Comparison of ENCODE assay signal across 11 cellular contexts in genomic region chr11:61545341-61545740, GRCh38. TPM values are rescaled to one million over a fixed set of nuclear protein-coding genes. Genes with fewer than 3 reads are reported as not detected.
A peak's percentile ranks its signal among the peaks of the same experiment; 100 is the strongest.
DNase-seq lines count a peak whose midpoint lies in the region; ATAC-seq and TF ChIP-seq lines count a peak whose summit lies in the region.
"Had no signal": no experiment of that assay in that cellular context is flagged by ENCODE, and none has a peak within 500 bp of the region (broad histone marks: within the 10 kb centered on the region; RNA-seq: fewer than 3 reads in every experiment).

No MANE protein-coding gene starts in this region.

- no peak overlapping the region for H4K8ac ChIP-seq in neuronal stem cell (ENCODE audit: low read depth, low read length)

- H3K36me3 Mint-ChIP-seq in natural killer cell = no peaks in the 10 kb centered on the region
- H3K36me3 Mint-ChIP-seq in activated T-cell treated with anti-CD3 and anti-CD28 coated beads, Interleukin-2, amount 50 U/mL, for 24 hours (ENCODE audit: low read depth) = no peaks in the 10 kb centered on the region

- H3K4me1 Mint-ChIP-seq in natural killer cell = peaks cover 0 to 5% of the 10 kb centered on the region in 2 donors
- H3K4me1 Mint-ChIP-seq in activated T-cell treated with anti-CD3 and anti-CD28 coated beads, Interleukin-2, amount 50 U/mL, for 24 hours (ENCODE audit: low read depth) = no peaks in the 10 kb centered on the region

- H3K4me3 ChIP-seq in GM12864 (ENCODE audit: low read depth, low read length) (no peak overlapping the region), Karpas-422 (ENCODE audit: low read length) (no peak overlapping the region), choroid plexus epithelial cell (ENCODE audit: low read depth, low read length) (no peak overlapping the region), neuronal stem cell (ENCODE audit: low read length in 2 of 2) (no peak overlapping the region)
- H3K4me3 ChIP-seq: spleen had no signal

- WGBS in neuronal stem cell (ENCODE audit: extremely low coverage in 2 of 2, insufficient read length in 2 of 2, insufficient replicate concordance in 1 of 2), 2 donors = no CpG with 5 or more reads among the region's 7 CpGs

- no peaks in the 10 kb centered on the region for H3K9me2 ChIP-seq in Karpas-422 (replicated peaks; ENCODE audit: insufficient read depth, low read length)

- no peaks in the 10 kb centered on the region for H3K79me2 ChIP-seq in Karpas-422 (ENCODE audit: low read length)

- peaks cover 7 to 19% of the 10 kb centered on the region in 2 donors for H3K27me3 Mint-ChIP-seq in natural killer cell (ENCODE audit: low read depth in 2 of 2)
- peaks cover 36% of the 10 kb centered on the region for H3K27me3 Mint-ChIP-seq in activated T-cell treated with anti-CD3 and anti-CD28 coated beads, Interleukin-2, amount 50 U/mL, for 24 hours

- no peak overlapping the region for H2BK120ac ChIP-seq in neuronal stem cell (ENCODE audit: low read depth, low read length)

- no peak overlapping the region for H3K4ac ChIP-seq in neuronal stem cell (ENCODE audit: low read length)

- H3K14ac ChIP-seq in neuronal stem cell (ENCODE audit: low read length) = no peak overlapping the region

- H3K27ac ChIP-seq in Karpas-422 (ENCODE audit: low read length) (no peak overlapping the region), neuronal stem cell (replicated peaks; ENCODE audit: low read length) (no peak overlapping the region)
- H3K27ac ChIP-seq: spleen had no signal

- H3K23ac ChIP-seq in neuronal stem cell (ENCODE audit: low read depth, low read length, poor library complexity) = no peak overlapping the region

- peak overlapping the region; percentile 33 for H2BK12ac ChIP-seq in neuronal stem cell (ENCODE audit: low read length)

- H2BK15ac ChIP-seq in neuronal stem cell (ENCODE audit: low read length) = peak overlapping the region; percentile 65

- H3K9ac ChIP-seq in Karpas-422 (ENCODE audit: low read length) (no peak overlapping the region), neuronal stem cell (ENCODE audit: low read depth, low read length, poor library complexity) (no peak overlapping the region)

- H3K9me3 Mint-ChIP-seq in natural killer cell = no peaks in the 10 kb centered on the region
- H3K9me3 Mint-ChIP-seq in activated T-cell treated with anti-CD3 and anti-CD28 coated beads, Interleukin-2, amount 50 U/mL, for 24 hours = no peaks in the 10 kb centered on the region

- ATAC-seq in natural killer cell = no peak

- H3K4me2 ChIP-seq in Karpas-422 (ENCODE audit: low read depth, low read length, poor library complexity, severe bottlenecking) = no peak overlapping the region
- no peak overlapping the region for H3K4me2 ChIP-seq in neuronal stem cell (ENCODE audit: insufficient read depth, low read length, poor library complexity, severe bottlenecking)

- H4K20me1 ChIP-seq in Karpas-422 (ENCODE audit: insufficient read depth, low read depth, low read length) = no peaks in the 10 kb centered on the region; the same call in 1 of the 2 replicates

- H2AFZ ChIP-seq in Karpas-422 (ENCODE audit: low read length) (no peak overlapping the region), neuronal stem cell (ENCODE audit: low read length) (no peak overlapping the region)

- H3K27me3 ChIP-seq in Karpas-422 (ENCODE audit: low read length) (no peaks in the 10 kb centered on the region), neuronal stem cell (ENCODE audit: control insufficient read depth in 3 of 3, insufficient read depth in 3 of 3, low read depth in 1 of 3, low read length in 3 of 3) (peaks cover 0 to 10% (median 0%) of the 10 kb centered on the region in 3 experiments)

- no peaks in the 10 kb centered on the region for H3K9me3 ChIP-seq in Karpas-422 (ENCODE audit: low read length)
- H3K9me3 ChIP-seq in neuronal stem cell (replicated peaks in 1 of 2; ENCODE audit: control insufficient read depth in 2 of 2, insufficient read depth in 1 of 2, low read depth in 1 of 2, low read length in 2 of 2) = no peaks in the 10 kb centered on the region
- H3K9me3 ChIP-seq: spleen had no signal

- no peaks in the 10 kb centered on the region for H3K36me3 ChIP-seq in Karpas-422 (ENCODE audit: insufficient read depth, low read length)
- no peaks in the 10 kb centered on the region for H3K36me3 ChIP-seq in neuronal stem cell (replicated peaks in 1 of 2; ENCODE audit: control insufficient read depth in 2 of 2, insufficient read depth in 2 of 2, low read length in 2 of 2)
- H3K36me3 ChIP-seq: spleen had no signal

- no peak overlapping the region for H2BK5ac ChIP-seq in neuronal stem cell (ENCODE audit: low read length)

- no peak overlapping the region for H3K27ac Mint-ChIP-seq in natural killer cell
- H3K27ac Mint-ChIP-seq in activated T-cell treated with anti-CD3 and anti-CD28 coated beads, Interleukin-2, amount 50 U/mL, for 24 hours = no peak overlapping the region

- H3K4me1 ChIP-seq in Karpas-422 (ENCODE audit: low read length) (peaks cover 15% of the 10 kb centered on the region), neuronal stem cell (ENCODE audit: control insufficient read depth in 2 of 2, insufficient read depth in 1 of 2, low read depth in 1 of 2, low read length in 2 of 2) (peaks cover 8 to 18% of the 10 kb centered on the region in 2 donors)

- H3K4me3 Mint-ChIP-seq in natural killer cell = no peak overlapping the region
- no peak overlapping the region for H3K4me3 Mint-ChIP-seq in activated T-cell treated with anti-CD3 and anti-CD28 coated beads, Interleukin-2, amount 50 U/mL, for 24 hours

- H3K79me1 ChIP-seq in neuronal stem cell (ENCODE audit: low read depth, low read length) = no peaks in the 10 kb centered on the region

- no peak overlapping the region for H4K91ac ChIP-seq in neuronal stem cell (ENCODE audit: low read depth, low read length, poor library complexity)

- no peak overlapping the region for H3K18ac ChIP-seq in neuronal stem cell (ENCODE audit: low read length)

- DNase-seq in GM12864 (ENCODE audit: low read depth) = no peak
- DNase-seq in Karpas-422 = peak; percentile 68
- peak; percentile 31 for DNase-seq in choroid plexus epithelial cell (ENCODE audit: low read depth)
- no peak for DNase-seq in neuronal stem cell (ENCODE audit: low spot score)
- no peak for DNase-seq in natural killer cell
- no peak for DNase-seq in activated T-cell treated with anti-CD3 and anti-CD28 coated beads, Interleukin-2, amount 50 U/mL, for 24 hours
- no peak for DNase-seq in DMS114 treated with DMSO at 0.1 percent for 48 hours (lab: John Stamatoyannopoulos, UW; ENCODE audit: unreplicated experiment)
- no peak for DNase-seq in GF-D8 (lab: John Stamatoyannopoulos, UW)
- DNase-seq: activated CD8-positive, alpha-beta memory T cell treated with anti-CD3 and anti-CD28 coated beads, Interleukin-2, amount 50 U/mL, for 48 hours; cortex of kidney; spleen had no signal

- peak overlapping the region; percentile 78 for H2AK5ac ChIP-seq in neuronal stem cell (ENCODE audit: low read depth, low read length)

- intact Hi-C loops in natural killer cell (cut with micrococcal nuclease) = no loop called here

- peak; percentile 57 for TF ChIP-seq CTCF in GM12864 (IDR thresholded peaks at IDR 0.05; ENCODE audit: low read depth, low read length, missing control alignments)
- TF ChIP-seq CTCF in choroid plexus epithelial cell (conservative IDR thresholded peaks at IDR 0.05; ENCODE audit: low read depth, low read length) = peak; percentile 70
- no peak for TF ChIP-seq CTCF in natural killer cell (IDR thresholded peaks at IDR 0.05)

RNA-seq across cellular contexts. Expression of gene SYT7, which starts 35.5 kb away (rescaled TPM):
- total RNA-seq in Karpas-422 (2014; rRNA removed; shearing (Covaris generic); ENCODE audit: low replicate concordance) = not detected in 2 replicates
- 2.5 TPM for polyA plus RNA-seq in neuronal stem cell (2013, experiment 1 of 2)
- polyA plus RNA-seq in neuronal stem cell (2013, experiment 2 of 2) = 2.3 TPM
- total RNA-seq in natural killer cell = under 1 TPM in 1 of 3 donors, not detected in 2; 0.07 TPM

RNA-seq across cellular contexts. Expression of gene LRRC10B, which starts 36.8 kb away (rescaled TPM):
- 1.0 TPM in 1 of 2 replicates, not detected in the other for total RNA-seq in Karpas-422 (2014; rRNA removed; shearing (Covaris generic); ENCODE audit: low replicate concordance)
- polyA plus RNA-seq in neuronal stem cell (2013, experiment 1 of 2) = 1.5 TPM
- polyA plus RNA-seq in neuronal stem cell (2013, experiment 2 of 2) = 1.4 TPM
- total RNA-seq in natural killer cell = not detected

Comparison
In these comparisons a context has a peak if more than half of its experiments do, and no peak if none do; other contexts are left out.
1. DNase-seq: peak in Karpas-422 (single experiment) and choroid plexus epithelial cell (single experiment); none in GM12864 (single experiment), neuronal stem cell (single experiment), natural killer cell (single experiment), activated T-cell treated with anti-CD3 and anti-CD28 coated beads, Interleukin-2, amount 50 U/mL, for 24 hours (single experiment), DMS114 treated with DMSO at 0.1 percent for 48 hours (single experiment) and GF-D8 (single experiment).